In the genomic region with DNA sequence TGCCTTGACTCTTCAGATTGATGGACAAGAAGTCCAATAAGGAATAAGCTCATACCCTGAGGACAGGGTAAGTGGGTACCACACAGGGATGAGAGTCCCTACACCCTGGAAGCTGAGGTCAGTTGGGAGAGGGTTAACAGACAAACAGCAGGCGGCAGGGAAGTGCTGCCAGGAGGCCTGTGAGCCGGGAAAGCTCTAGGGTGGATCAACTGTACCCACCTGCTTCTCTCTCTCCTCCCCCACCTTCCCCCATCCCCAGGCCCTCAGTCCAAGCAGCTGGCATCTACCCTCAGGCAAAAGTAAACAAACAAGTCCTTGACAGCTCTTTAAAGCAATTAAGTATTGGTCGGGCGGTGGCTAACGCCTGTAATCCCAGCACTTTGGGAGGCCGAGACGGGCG, we compare ENCODE assay signal across 22 cellular contexts. TPM values are rescaled to one million over a fixed set of nuclear protein-coding genes. Genes with fewer than 3 reads are reported as not detected.
A peak's percentile ranks its signal among the peaks of the same experiment; 100 is the strongest.
DNase-seq lines count a peak whose midpoint lies in the region; ATAC-seq and TF ChIP-seq lines count a peak whose summit lies in the region.
"Had no signal": no experiment of that assay in that cellular context is flagged by ENCODE, and none has a peak within 500 bp of the region (broad histone marks: within the 10 kb centered on the region; RNA-seq: fewer than 3 reads in every experiment).

No MANE protein-coding gene starts in this region.

- no peaks in the 10 kb centered on the region for H3K36me3 Mint-ChIP-seq in activated T-helper 17 cell treated with anti-CD3 and anti-CD28 coated beads, Interleukin-2, amount 50 U/mL, for 72 hours (ENCODE audit: low read depth)
- no peaks in the 10 kb centered on the region for H3K36me3 Mint-ChIP-seq in WTC11
- H3K36me3 Mint-ChIP-seq in activated CD4-positive, alpha-beta memory T cell treated with anti-CD3 and anti-CD28 coated beads, Interleukin-2, amount 10 ng/mL, durations not matched to agents 7 days and 5 days (ENCODE audit: low read depth), result no peaks in the 10 kb centered on the region
- H3K36me3 Mint-ChIP-seq: memory B cell, natural killer cell had no signal

- H3K9ac ChIP-seq in SK-N-SH, result no peak overlapping the region
- H3K9ac ChIP-seq: parathyroid adenoma had no signal

- CTCF ChIA-PET in PC-9 (lab: Charles Lee), result no interaction called here
- CTCF ChIA-PET in WTC11 (lab: Charles Lee), result no interaction called here
- CTCF ChIA-PET in activated CD4-positive, alpha-beta memory T cell treated with anti-CD3 and anti-CD28 coated beads, Interleukin-2, amount 10 ng/mL, durations not matched to agents 7 days and 5 days (lab: Charles Lee), result no interaction called here
- CTCF ChIA-PET in SK-N-SH (lab: Yijun Ruan, JAX), result interaction anchor here (1.5 kb wide), 1 partner anchor 95 kb away, joined by 3 read pairs; no protein-coding TSS in a partner anchor

- H3K9me3 Mint-ChIP-seq in activated T-helper 17 cell treated with anti-CD3 and anti-CD28 coated beads, Interleukin-2, amount 50 U/mL, for 72 hours, result no peaks in the 10 kb centered on the region
- no peaks in the 10 kb centered on the region for H3K9me3 Mint-ChIP-seq in WTC11
- no peaks in the 10 kb centered on the region for H3K9me3 Mint-ChIP-seq in activated CD4-positive, alpha-beta memory T cell treated with anti-CD3 and anti-CD28 coated beads, Interleukin-2, amount 10 ng/mL, durations not matched to agents 7 days and 5 days
- H3K9me3 Mint-ChIP-seq: effector memory CD8-positive, alpha-beta T cell; memory B cell; natural killer cell had no signal

- no TSS peak for BruUV-seq in PC-9 (replicated peaks; lab: Mats Ljungman, UMichigan)

- H4K20me1 ChIP-seq in PC-9 (ENCODE audit: insufficient read depth), result no peaks in the 10 kb centered on the region
- no peaks in the 10 kb centered on the region for H4K20me1 ChIP-seq in SK-N-SH (ENCODE audit: insufficient read depth)

- H3K4me3 ChIP-seq in PC-9 (no peak overlapping the region), SK-N-SH (ENCODE audit: low read depth in 2 of 2, low read length in 1 of 2) (no peak overlapping the region)

- H3K4me2 ChIP-seq in PC-9, result peak overlapping the region; percentile 37
- no peak overlapping the region for H3K4me2 ChIP-seq in SK-N-SH

- H3K79me2 ChIP-seq in PC-9 (ENCODE audit: low read depth) (no peaks in the 10 kb centered on the region), SK-N-SH (ENCODE audit: insufficient read depth) (no peaks in the 10 kb centered on the region)
- H3K79me2 ChIP-seq: parathyroid adenoma had no signal

- H3K27me3 ChIP-seq in PC-9 (ENCODE audit: insufficient read depth, low read depth) (no peaks in the 10 kb centered on the region), SK-N-SH (ENCODE audit: insufficient read depth) (no peaks in the 10 kb centered on the region)

- H3K27me3 Mint-ChIP-seq in activated T-helper 17 cell treated with anti-CD3 and anti-CD28 coated beads, Interleukin-2, amount 50 U/mL, for 72 hours, result peaks cover 4% of the 10 kb centered on the region
- no peaks in the 10 kb centered on the region; the same call in 1 of the 2 replicates for H3K27me3 Mint-ChIP-seq in WTC11 (ENCODE audit: low read depth)
- peaks cover 4% of the 10 kb centered on the region for H3K27me3 Mint-ChIP-seq in activated CD4-positive, alpha-beta memory T cell treated with anti-CD3 and anti-CD28 coated beads, Interleukin-2, amount 10 ng/mL, durations not matched to agents 7 days and 5 days
- H3K27me3 Mint-ChIP-seq: memory B cell had no signal

- H3K9me2 ChIP-seq in PC-9 (ENCODE audit: insufficient read depth) (no peaks in the 10 kb centered on the region), SK-N-SH (no peaks in the 10 kb centered on the region)

- WGBS in SK-N-SH (ENCODE audit: low lambda C conversion rate), result 88% methylated on average over 7 of the region's 8 CpGs

- H3K27ac Mint-ChIP-seq in activated T-helper 17 cell treated with anti-CD3 and anti-CD28 coated beads, Interleukin-2, amount 50 U/mL, for 72 hours, result no peak overlapping the region
- no peak overlapping the region for H3K27ac Mint-ChIP-seq in WTC11
- no peak overlapping the region for H3K27ac Mint-ChIP-seq in activated CD4-positive, alpha-beta memory T cell treated with anti-CD3 and anti-CD28 coated beads, Interleukin-2, amount 10 ng/mL, durations not matched to agents 7 days and 5 days
- H3K27ac Mint-ChIP-seq: activated CD4-positive, alpha-beta T cell treated with anti-CD3 and anti-CD28 coated beads for 36 hours; effector memory CD8-positive, alpha-beta T cell; memory B cell; natural killer cell had no signal

- peaks cover 18% of the 10 kb centered on the region for H3K4me1 ChIP-seq in PC-9 (replicated peaks; ENCODE audit: insufficient read depth)
- H3K4me1 ChIP-seq in SK-N-SH (ENCODE audit: control insufficient read depth in 1 of 2, insufficient read depth in 2 of 2, low read depth in 1 of 2, low read length in 1 of 2), result no peaks in the 10 kb centered on the region
- H3K4me1 ChIP-seq: parathyroid adenoma had no signal

- TF ChIP-seq RAD21 in SK-N-SH (IDR thresholded peaks at IDR 0.05; ENCODE audit: low read length), result no peak

- TF ChIP-seq CTCF in PC-9 (conservative IDR thresholded peaks at IDR 0.05), result no peak
- TF ChIP-seq CTCF in WTC11 (IDR thresholded peaks at IDR 0.05), result no peak
- TF ChIP-seq CTCF in SK-N-SH (IDR thresholded peaks at IDR 0.05), result no peak

- no peaks in the 10 kb centered on the region for H3K4me1 Mint-ChIP-seq in activated T-helper 17 cell treated with anti-CD3 and anti-CD28 coated beads, Interleukin-2, amount 50 U/mL, for 72 hours
- H3K4me1 Mint-ChIP-seq in WTC11, result 0 out of 2 replicates have a peak, but pooled peaks cover 3% of the 10 kb centered on the region
- H3K4me1 Mint-ChIP-seq in activated CD4-positive, alpha-beta memory T cell treated with anti-CD3 and anti-CD28 coated beads, Interleukin-2, amount 10 ng/mL, durations not matched to agents 7 days and 5 days, result peaks cover 2% of the 10 kb centered on the region
- H3K4me1 Mint-ChIP-seq: activated CD4-positive, alpha-beta T cell treated with anti-CD3 and anti-CD28 coated beads for 36 hours; natural killer cell had no signal

- no peak for TF ChIP-seq EP300 in SK-N-SH (IDR thresholded peaks at IDR 0.05; ENCODE audit: borderline replicate concordance in 1 of 2, low read depth in 1 of 2, low read length in 1 of 2)

- H3K36me3 ChIP-seq in PC-9 (ENCODE audit: low read depth), result no peaks in the 10 kb centered on the region
- no peaks in the 10 kb centered on the region for H3K36me3 ChIP-seq in SK-N-SH (replicated peaks in 1 of 2; ENCODE audit: control insufficient read depth in 1 of 2, insufficient read depth in 2 of 2, low read length in 1 of 2)

- DNase-seq in DMS53 (lab: John Stamatoyannopoulos, UW), result peak; percentile 89
- peak; percentile 58 to 98 (median 87) for DNase-seq in NCI-H1417 (lab: John Stamatoyannopoulos, UW)
- DNase-seq in NCI-H2196 treated with DMSO at 0.1 percent for 48 hours (lab: John Stamatoyannopoulos, UW; ENCODE audit: unreplicated experiment), result peak; percentile 43
- no peak for DNase-seq in PC-9
- no peak for DNase-seq in WTC11 (ENCODE audit: low spot score)
- DNase-seq in activated CD4-positive, alpha-beta memory T cell treated with anti-CD3 and anti-CD28 coated beads, Interleukin-2, amount 10 ng/mL, durations not matched to agents 7 days and 5 days, result no peak
- no peak for DNase-seq in SK-N-SH
- DNase-seq: activated CD4-positive, alpha-beta T cell treated with anti-CD3 and anti-CD28 coated beads for 36 hours; activated CD8-positive, alpha-beta memory T cell treated with anti-CD3 and anti-CD28 coated beads, Interleukin-2, amount 50 U/mL, for 4 hours; activated naive CD4-positive, alpha-beta T cell; anterior cingulate cortex; effector memory CD8-positive, alpha-beta T cell; GF-D8; GOT3; head of caudate nucleus; islet precursor cell; natural killer cell; stimulated activated CD4-positive, alpha-beta T cell treated with anti-CD3 and anti-CD28 coated beads, Interleukin-2, amount 100 ng/mL, for 48 hours had no signal

- intact Hi-C loops in PC-9 (cut with micrococcal nuclease; ENCODE audit: unreplicated experiment), result no loop called here

- no peak for ATAC-seq in activated T-helper 17 cell treated with anti-CD3 and anti-CD28 coated beads, Interleukin-2, amount 50 U/mL, for 72 hours (replicated peaks)
- ATAC-seq in WTC11, result no peak
- ATAC-seq: activated CD4-positive, alpha-beta T cell treated with anti-CD3 and anti-CD28 coated beads for 36 hours; effector memory CD8-positive, alpha-beta T cell; natural killer cell had no signal

- H3K27ac ChIP-seq in PC-9, result no peak overlapping the region
- H3K27ac ChIP-seq in SK-N-SH (ENCODE audit: low read depth in 2 of 2, low read length in 1 of 2), result no peak overlapping the region
- H3K27ac ChIP-seq: HL-60, parathyroid adenoma had no signal

- H3K9me3 ChIP-seq in PC-9 (ENCODE audit: insufficient read depth, low read depth) (no peaks in the 10 kb centered on the region), SK-N-SH (no peaks in the 10 kb centered on the region)

- POLR2A ChIA-PET in PC-9 (lab: Charles Lee; ENCODE audit: unreplicated experiment), result no interaction called here
- POLR2A ChIA-PET in WTC11 (lab: Charles Lee), result no interaction called here
- POLR2A ChIA-PET in activated CD4-positive, alpha-beta memory T cell treated with anti-CD3 and anti-CD28 coated beads, Interleukin-2, amount 10 ng/mL, durations not matched to agents 7 days and 5 days (lab: Charles Lee), result no interaction called here
- POLR2A ChIA-PET in SK-N-SH (lab: Yijun Ruan, JAX), result no interaction called here

- H3K4me3 Mint-ChIP-seq in activated T-helper 17 cell treated with anti-CD3 and anti-CD28 coated beads, Interleukin-2, amount 50 U/mL, for 72 hours, result no peak overlapping the region
- H3K4me3 Mint-ChIP-seq in WTC11, result no peak overlapping the region
- H3K4me3 Mint-ChIP-seq in activated CD4-positive, alpha-beta memory T cell treated with anti-CD3 and anti-CD28 coated beads, Interleukin-2, amount 10 ng/mL, durations not matched to agents 7 days and 5 days, result no peak overlapping the region
- H3K4me3 Mint-ChIP-seq: activated CD4-positive, alpha-beta T cell treated with anti-CD3 and anti-CD28 coated beads for 36 hours; effector memory CD8-positive, alpha-beta T cell; memory B cell; natural killer cell had no signal

- peaks cover 5% of the 10 kb centered on the region; the same call in 1 of the 2 replicates for H3F3A ChIP-seq in PC-9 (ENCODE audit: insufficient read depth, low read depth)
- H3F3A ChIP-seq in SK-N-SH (replicated peaks; ENCODE audit: insufficient read depth), result no peaks in the 10 kb centered on the region

- no peak overlapping the region for H2AFZ ChIP-seq in PC-9
- H2AFZ ChIP-seq in SK-N-SH (ENCODE audit: low read depth), result no peak overlapping the region
- H2AFZ ChIP-seq: parathyroid adenoma had no signal

TF ChIP-seq in SK-N-SH, 30 proteins besides CTCF, POLR2A, EP300 and RAD21 (continues in another document):
- TF ChIP-seq RCOR1 (IDR thresholded peaks at IDR 0.05; ENCODE audit: low read length) (no peak), ELF1 (IDR thresholded peaks at IDR 0.05) (no peak), JUND (IDR thresholded peaks at IDR 0.05) (no peak)

RNA-seq across cellular contexts. Expression of gene MYLK3, which starts 20.7 kb away (rescaled TPM):
- total RNA-seq in PC-9 (2021), result 0.28 and 0.68 TPM in 2 replicates
- under 1 TPM; 0.56 to 0.58 TPM for total RNA-seq in activated T-helper 17 cell treated with anti-CD3 and anti-CD28 coated beads, Interleukin-2, amount 50 U/mL, for 72 hours
- total RNA-seq in WTC11 (2021), result 0.30 to 0.79 TPM (median 0.41 TPM) in 3 replicates
- under 1 TPM; 0.35 to 0.63 TPM for total RNA-seq in activated CD4-positive, alpha-beta memory T cell treated with anti-CD3 and anti-CD28 coated beads, Interleukin-2, amount 10 ng/mL, durations not matched to agents 7 days and 5 days
- 0.05 and 0.15 TPM in 2 replicates for polyA plus RNA-seq in SK-N-SH (2012; rRNA removed)
- polyA plus RNA-seq in SK-N-SH (2012; cell fraction: cytosol; rRNA removed), result 0.07 and 0.10 TPM in 2 replicates
- polyA plus RNA-seq in SK-N-SH (2012; cell fraction: nucleus; rRNA removed), result 0.14 and 0.45 TPM in 2 replicates

Comparison
In these comparisons a context has a peak if more than half of its experiments do, and no peak if none do; other contexts are left out.
1. DNase-seq: peak in DMS53 (single experiment), NCI-H1417 (3 of 3) and NCI-H2196 treated with DMSO at 0.1 percent for 48 hours (single experiment); none in PC-9 (0 of 2), WTC11 (single experiment), activated CD4-positive, alpha-beta memory T cell treated with anti-CD3 and anti-CD28 coated beads, Interleukin-2, amount 10 ng/mL, durations not matched to agents 7 days and 5 days (single experiment) and SK-N-SH (single experiment).